Comparison of ENCODE assay signal across 21 cellular contexts in genomic region chr17:2972749-2973148, GRCh38.
A peak's percentile ranks its signal among the peaks of the same experiment; 100 is the strongest.
DNase-seq lines count a peak whose midpoint lies in the region; ATAC-seq, FAIRE-seq and TF ChIP-seq lines count a peak whose summit lies in the region.
"Had no signal": no experiment of that assay in that cellular context is flagged by ENCODE, and none has a peak within 500 bp of the region (broad histone marks: within the 10 kb centered on the region; RNA-seq: fewer than 3 reads in every experiment).

No MANE protein-coding gene starts in this region.

- no peak overlapping the region for H3K18ac ChIP-seq in H9 (ENCODE audit: insufficient read length, low read depth, low read length)

- H3K4me1 Mint-ChIP-seq in H9: no peaks in the 10 kb centered on the region
- no peaks in the 10 kb centered on the region for H3K4me1 Mint-ChIP-seq in activated T-helper 17 cell treated with anti-CD3 and anti-CD28 coated beads, Interleukin-2, amount 50 U/mL, for 72 hours
- H3K4me1 Mint-ChIP-seq: CD4-positive, alpha-beta memory T cell had no signal

- H4K91ac ChIP-seq in H9 (ENCODE audit: insufficient read length, low read depth, low read length): no peak overlapping the region

- ATAC-seq in activated T-helper 17 cell treated with anti-CD3 and anti-CD28 coated beads, Interleukin-2, amount 50 U/mL, for 72 hours (replicated peaks): peak; percentile 70
- no peak for ATAC-seq in GM19395 (IDR thresholded peaks at IDR 0.05; ENCODE audit: unreplicated experiment)
- ATAC-seq: PC-3 had no signal

- H2AK5ac ChIP-seq in H9 (ENCODE audit: insufficient read length, low read length): no peak overlapping the region

- H4K5ac ChIP-seq in H9 (ENCODE audit: insufficient read length, low read depth, low read length): no peak overlapping the region

- H3K27me3 Mint-ChIP-seq in H9 (ENCODE audit: low read depth): no peaks in the 10 kb centered on the region
- no peaks in the 10 kb centered on the region for H3K27me3 Mint-ChIP-seq in activated T-helper 17 cell treated with anti-CD3 and anti-CD28 coated beads, Interleukin-2, amount 50 U/mL, for 72 hours
- H3K27me3 Mint-ChIP-seq: CD4-positive, alpha-beta memory T cell had no signal

- peaks cover 0 to 15% (median 10%) of the 10 kb centered on the region in 3 experiments; a peak in 4 of 7 replicates for H3K36me3 Mint-ChIP-seq in H9 (ENCODE audit: insufficient read depth in 1 of 3, low read depth in 3 of 3)
- H3K36me3 Mint-ChIP-seq in activated T-helper 17 cell treated with anti-CD3 and anti-CD28 coated beads, Interleukin-2, amount 50 U/mL, for 72 hours (ENCODE audit: low read depth): peaks cover 3% of the 10 kb centered on the region

- peak overlapping the region; percentile 98 for H3K23ac ChIP-seq in H9 (ENCODE audit: insufficient read length, low read depth, low read length)

- peak; percentile 45 for DNase-seq in EH (ENCODE audit: low read depth)
- no peak for DNase-seq in H9
- peak; percentile 66 for DNase-seq in small intestine
- DNase-seq in NCI-H1436 (lab: John Stamatoyannopoulos, UW): no peak
- no peak for DNase-seq in GM19239 (ENCODE audit: insufficient read length, low spot score)
- DNase-seq: CD4-positive, alpha-beta memory T cell; DND-41; H7; HFFc6; KG1; NCI-H1092 treated with DMSO at 0.1 percent for 48 hours; NCI-H146; NCI-H2029; NCI-H345; NCI-H524; PC-3; Right ventricle myocardium superior; SW 1271 had no signal

- no peaks in the 10 kb centered on the region for H3K79me2 ChIP-seq in H9 (ENCODE audit: insufficient read depth, low read length)

- H2BK12ac ChIP-seq in H9 (ENCODE audit: insufficient read length, low read depth, low read length): no peak overlapping the region

- H2BK15ac ChIP-seq in H9 (ENCODE audit: low read depth, low read length): no peak overlapping the region

- no peak for TF ChIP-seq CTCF in H9 (conservative IDR thresholded peaks at IDR 0.05)

- H2BK5ac ChIP-seq in H9 (ENCODE audit: insufficient read length, low read length): no peak overlapping the region

- H3K4ac ChIP-seq in H9 (ENCODE audit: low read depth, low read length): no peak overlapping the region

- H2BK120ac ChIP-seq in H9 (ENCODE audit: low read depth, low read length, poor library complexity, severe bottlenecking): no peak overlapping the region

- no peak overlapping the region for H3T11ph ChIP-seq in H9 (ENCODE audit: low read length)

- H3K27ac Mint-ChIP-seq in H9: peak overlapping the region in 1 of 3 experiments; percentile 27; a peak in 1 of 7 replicates
- H3K27ac Mint-ChIP-seq in activated T-helper 17 cell treated with anti-CD3 and anti-CD28 coated beads, Interleukin-2, amount 50 U/mL, for 72 hours: no peak overlapping the region

- H4K20me1 ChIP-seq in H9 (ENCODE audit: control insufficient read depth, insufficient read depth, insufficient read length): no peaks in the 10 kb centered on the region

- no peaks in the 10 kb centered on the region for H3K23me2 ChIP-seq in H9 (ENCODE audit: insufficient read length, low read depth, low read length, poor library complexity, severe bottlenecking)

- no peaks in the 10 kb centered on the region for H3K9me3 Mint-ChIP-seq in H9
- H3K9me3 Mint-ChIP-seq in activated T-helper 17 cell treated with anti-CD3 and anti-CD28 coated beads, Interleukin-2, amount 50 U/mL, for 72 hours: no peaks in the 10 kb centered on the region
- H3K9me3 Mint-ChIP-seq: CD4-positive, alpha-beta memory T cell; HFFc6 had no signal

- no peak overlapping the region for H3K27ac ChIP-seq in H9 (ENCODE audit: insufficient read length, low read depth, low read length)
- H3K27ac ChIP-seq in small intestine (ENCODE audit: low read depth in 1 of 2, low read length in 1 of 2): no peak overlapping the region
- H3K27ac ChIP-seq: BLaER1 treated with 17β-estradiol and CSF1 and Interleukin-3, amounts not matched to agents 10 nM and 100 nM had no signal

- no peaks in the 10 kb centered on the region for H3K27me3 ChIP-seq in H9 (ENCODE audit: insufficient read depth, low read length)
- no peaks in the 10 kb centered on the region for H3K27me3 ChIP-seq in small intestine (ENCODE audit: control insufficient read depth in 2 of 2, insufficient read depth in 2 of 2, low read length in 2 of 2)
- H3K27me3 ChIP-seq: BLaER1 treated with 17β-estradiol and CSF1 and Interleukin-3, amounts not matched to agents 10 nM and 100 nM had no signal

- no peak overlapping the region for H3K4me3 Mint-ChIP-seq in H9
- H3K4me3 Mint-ChIP-seq in activated T-helper 17 cell treated with anti-CD3 and anti-CD28 coated beads, Interleukin-2, amount 50 U/mL, for 72 hours: no peak overlapping the region
- H3K4me3 Mint-ChIP-seq: CD4-positive, alpha-beta memory T cell; HFFc6 had no signal

- H3K79me1 ChIP-seq in H9 (ENCODE audit: insufficient read depth, low read depth, low read length, poor library complexity, severe bottlenecking): no peaks in the 10 kb centered on the region

- FAIRE-seq in small intestine (lab: Jason Lieb, UNC) (no peak), GM19239 (lab: Jason Lieb, UNC) (no peak)

- H3K9me3 ChIP-seq in H9 (ENCODE audit: control insufficient read depth, low read depth, low read length) (no peaks in the 10 kb centered on the region), small intestine (ENCODE audit: control insufficient read depth, low read depth) (no peaks in the 10 kb centered on the region)

- no peak overlapping the region for H3K14ac ChIP-seq in H9 (ENCODE audit: insufficient read depth, low read length)

- no CpG with 5 or more reads among the region's 4 CpGs for WGBS in H9 (ENCODE audit: extremely low coverage, insufficient read length, low lambda C conversion rate)
- 25 to 51% (median 37%) methylated on average over 4 of the region's 4 CpGs for WGBS in small intestine, 3 donors

- H3K4me2 ChIP-seq in H9 (ENCODE audit: insufficient read depth, insufficient read length, low read length): no peak overlapping the region
- H3K4me2 ChIP-seq: BLaER1 treated with 17β-estradiol and CSF1 and Interleukin-3, amounts not matched to agents 10 nM and 100 nM had no signal

- H3K56ac ChIP-seq in H9 (ENCODE audit: insufficient read length, low read depth, low read length): no peak overlapping the region

- no peaks in the 10 kb centered on the region for H3K36me3 ChIP-seq in small intestine (ENCODE audit: control insufficient read depth in 2 of 2, insufficient read depth in 2 of 2, low read length in 2 of 2)

- H3K9ac ChIP-seq in H9 (ENCODE audit: extremely low read depth, insufficient read length, low read length): no peak overlapping the region
- H3K9ac ChIP-seq: BLaER1 treated with 17β-estradiol and CSF1 and Interleukin-3, amounts not matched to agents 10 nM and 100 nM had no signal

- no peak overlapping the region for H2BK20ac ChIP-seq in H9 (ENCODE audit: low read depth, low read length, poor library complexity, severe bottlenecking)

- no peak overlapping the region for H2AFZ ChIP-seq in H9 (ENCODE audit: low read length)

- no peak overlapping the region for H4K8ac ChIP-seq in H9 (replicated peaks; ENCODE audit: insufficient read length, low read depth, low read length)

- H3K4me1 ChIP-seq in H9 (ENCODE audit: insufficient read depth, low read length) (no peaks in the 10 kb centered on the region), small intestine (ENCODE audit: control insufficient read depth in 2 of 2, insufficient read depth in 1 of 2, low read depth in 1 of 2, low read length in 1 of 2) (no peaks in the 10 kb centered on the region)

- H3K4me3 ChIP-seq in small intestine (ENCODE audit: low read depth in 1 of 2, low read length in 2 of 2): no peak overlapping the region
- H3K4me3 ChIP-seq: BLaER1 treated with 17β-estradiol and CSF1 and Interleukin-3, amounts not matched to agents 10 nM and 100 nM had no signal

Comparison
In these comparisons a context has a peak if more than half of its experiments do, and no peak if none do; other contexts are left out.
1. DNase-seq: peak in EH (single experiment) and small intestine (single experiment); none in H9 (single experiment), NCI-H1436 (single experiment) and GM19239 (single experiment).